In the genomic region with DNA sequence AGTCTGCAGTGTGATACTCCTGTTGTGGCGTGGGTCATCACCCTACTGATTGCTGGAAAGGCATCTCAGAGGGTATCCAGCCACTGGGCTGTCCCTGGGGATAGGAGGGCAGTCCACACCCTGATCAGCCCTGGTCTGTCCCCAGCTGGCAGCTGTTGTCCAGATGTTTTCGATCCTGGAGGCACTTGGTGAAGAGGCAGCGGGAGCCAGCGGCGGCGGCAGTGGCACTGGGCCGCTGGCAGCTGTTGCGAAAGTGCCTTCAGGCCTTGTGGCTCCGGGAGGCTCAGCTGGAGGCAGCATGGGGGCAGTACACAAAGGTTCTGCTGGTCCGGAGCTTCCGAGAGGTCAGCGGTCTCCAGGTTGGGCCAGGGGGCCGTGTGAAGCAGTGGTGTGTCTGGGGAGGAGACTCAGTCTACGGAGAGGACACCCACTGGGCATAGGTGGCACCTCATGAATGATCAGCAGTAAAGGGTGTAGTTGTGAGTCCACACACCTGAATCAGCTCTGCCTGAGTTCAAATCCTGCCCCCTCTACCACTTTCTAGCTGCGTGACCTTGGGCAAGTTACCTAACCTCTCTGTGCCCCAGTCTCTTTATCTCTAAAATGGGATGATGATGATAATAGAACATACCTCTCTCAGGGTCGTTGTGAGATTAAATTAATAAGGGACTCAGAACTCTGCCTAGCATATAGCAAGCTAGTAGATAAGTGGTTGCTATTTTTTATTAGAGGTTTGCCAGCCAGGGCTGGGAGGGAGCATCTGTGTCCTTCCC, we compare ENCODE assay signal across 15 cellular contexts. TPM values are rescaled to one million over a fixed set of nuclear protein-coding genes. Genes with fewer than 3 reads are reported as not detected.
"Had no signal": no experiment of that assay in that cellular context is flagged by ENCODE, and none has a peak within 500 bp of the region (broad histone marks: within the 10 kb centered on the region; RNA-seq: fewer than 3 reads in every experiment).

No MANE protein-coding gene starts in this region.

- H3K4me1 Mint-ChIP-seq: activated naive CD4-positive, alpha-beta T cell treated with anti-CD3 and anti-CD28 coated beads, Interleukin-2, amount 50 U/mL, for 24 hours; stimulated activated effector memory CD8-positive, alpha-beta T cell treated with anti-CD3 and anti-CD28 coated beads, Interleukin-12 subunit alpha, Interleukin-12 subunit beta, amount 100 ng/mL, for 72 hours had no signal

- H3K27me3 ChIP-seq: thyroid gland had no signal

- H3K27ac ChIP-seq: brain microvascular endothelial cell, foreskin keratinocyte, parathyroid adenoma, thyroid gland had no signal

- H3K79me2 ChIP-seq: parathyroid adenoma had no signal

- H3K36me3 Mint-ChIP-seq: activated naive CD4-positive, alpha-beta T cell treated with anti-CD3 and anti-CD28 coated beads, Interleukin-2, amount 50 U/mL, for 24 hours; stimulated activated effector memory CD8-positive, alpha-beta T cell treated with anti-CD3 and anti-CD28 coated beads, Interleukin-12 subunit alpha, Interleukin-12 subunit beta, amount 100 ng/mL, for 72 hours had no signal

- H3K9me3 ChIP-seq: thyroid gland had no signal

- H3K4me2 ChIP-seq: smooth muscle cell had no signal

- H3K27ac Mint-ChIP-seq: activated naive CD4-positive, alpha-beta T cell treated with anti-CD3 and anti-CD28 coated beads, Interleukin-2, amount 50 U/mL, for 24 hours; dendritic cell treated with granulocyte-macrophage colony-stimulating factor and Interleukin-4, amounts not matched to agents 40 ng/mL and 50 ng/mL, for 4 days; stimulated activated effector memory CD8-positive, alpha-beta T cell treated with anti-CD3 and anti-CD28 coated beads, Interleukin-12 subunit alpha, Interleukin-12 subunit beta, amount 100 ng/mL, for 72 hours had no signal

- H3K4me1 ChIP-seq: foreskin keratinocyte, parathyroid adenoma, thyroid gland had no signal

- H3K9me3 Mint-ChIP-seq: activated naive CD4-positive, alpha-beta T cell treated with anti-CD3 and anti-CD28 coated beads, Interleukin-2, amount 50 U/mL, for 24 hours; dendritic cell treated with granulocyte-macrophage colony-stimulating factor and Interleukin-4, amounts not matched to agents 40 ng/mL and 50 ng/mL, for 4 days; neural crest cell; stimulated activated effector memory CD8-positive, alpha-beta T cell treated with anti-CD3 and anti-CD28 coated beads, Interleukin-12 subunit alpha, Interleukin-12 subunit beta, amount 100 ng/mL, for 72 hours had no signal

- H3K36me3 ChIP-seq: brain microvascular endothelial cell, thyroid gland had no signal

- H3K4me3 Mint-ChIP-seq: activated naive CD4-positive, alpha-beta T cell treated with anti-CD3 and anti-CD28 coated beads, Interleukin-2, amount 50 U/mL, for 24 hours; dendritic cell treated with granulocyte-macrophage colony-stimulating factor and Interleukin-4, amounts not matched to agents 40 ng/mL and 50 ng/mL, for 4 days; neural crest cell; stimulated activated effector memory CD8-positive, alpha-beta T cell treated with anti-CD3 and anti-CD28 coated beads, Interleukin-12 subunit alpha, Interleukin-12 subunit beta, amount 100 ng/mL, for 72 hours had no signal

- H2AFZ ChIP-seq: parathyroid adenoma had no signal

- ATAC-seq: activated CD4-positive, CD25-positive, alpha-beta regulatory T cell treated with anti-CD3 and anti-CD28 coated beads, Interleukin-2, amount 50 U/mL, for 24 hours; foreskin keratinocyte; left ventricle myocardium superior; stimulated activated effector memory CD8-positive, alpha-beta T cell treated with anti-CD3 and anti-CD28 coated beads, Interleukin-12 subunit alpha, Interleukin-12 subunit beta, amount 100 ng/mL, for 72 hours had no signal

- DNase-seq: activated T-cell treated with anti-CD3 and anti-CD28 coated beads, Interleukin-2, amount 50 U/mL, for 1 hour; brain microvascular endothelial cell; erythroblast; foreskin keratinocyte; left ventricle myocardium superior; retina; thyroid gland had no signal

- H3K9ac ChIP-seq: parathyroid adenoma had no signal

- H3K4me3 ChIP-seq: smooth muscle cell, thyroid gland had no signal

RNA-seq across cellular contexts. Expression of a gene that starts 6.1 kb away (rescaled TPM):
- polyA plus RNA-seq: foreskin keratinocyte, keratinocyte had no signal
